1 cellular context compared by ENCODE assay signal in genomic region chr2:105385703-105386540, GRCh38.
A peak's percentile ranks its signal among the peaks of the same experiment; 100 is the strongest.
TF ChIP-seq lines count a peak whose summit lies in the region.

No MANE protein-coding gene starts in this region.

TF ChIP-seq in endothelial cell of umbilical vein, 7 proteins besides CTCF, POLR2A, EP300 and RAD21:
- TF ChIP-seq EZH2 (IDR thresholded peaks at IDR 0.05; ENCODE audit: borderline replicate concordance, low read depth, low read length, severe bottlenecking) (no peak), GATA2 (IDR thresholded peaks at IDR 0.05; ENCODE audit: insufficient read depth, insufficient read length, low read depth, low read length) (no peak), POLR2AphosphoS5 (IDR thresholded peaks at IDR 0.05; ENCODE audit: insufficient read depth, low read depth, low read length) (peak; percentile 16), MYC (IDR thresholded peaks at IDR 0.05; ENCODE audit: low read depth, low read length) (no peak)
